In the genomic region with DNA sequence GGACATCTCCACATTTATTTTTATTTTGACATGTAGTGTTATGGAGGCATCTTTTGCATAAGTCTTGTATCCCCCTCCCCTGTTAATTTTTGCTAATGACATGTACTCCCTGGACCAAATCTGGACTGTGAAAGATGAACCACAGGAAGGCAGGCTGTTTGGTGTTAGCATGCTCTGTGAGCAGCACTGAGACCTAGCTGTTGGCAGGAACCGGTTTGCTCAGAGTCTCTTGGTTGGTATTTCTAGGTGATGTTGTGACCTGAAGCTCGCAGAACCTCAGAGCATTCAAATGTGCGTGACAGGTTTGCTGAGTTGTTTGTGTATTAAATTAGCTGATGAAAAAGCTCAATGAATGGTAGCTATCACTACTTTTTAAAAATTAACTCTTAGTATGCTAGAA, we compare ENCODE assay signal across 17 cellular contexts. TPM values are rescaled to one million over a fixed set of nuclear protein-coding genes. Genes with fewer than 3 reads are reported as not detected.
DNase-seq lines count a peak whose midpoint lies in the region; ATAC-seq and TF ChIP-seq lines count a peak whose summit lies in the region.
"Had no signal": no experiment of that assay in that cellular context is flagged by ENCODE, and none has a peak within 500 bp of the region (broad histone marks: within the 10 kb centered on the region; RNA-seq: fewer than 3 reads in every experiment).

No MANE protein-coding gene starts in this region.

- H3K4me1 Mint-ChIP-seq in activated naive CD8-positive, alpha-beta T cell treated with anti-CD3 and anti-CD28 coated beads, Interleukin-2, amount 10 ng/mL, durations not matched to agents 7 days and 5 days, result peaks cover 2% of the 10 kb centered on the region
- H3K4me1 Mint-ChIP-seq in activated naive CD8-positive, alpha-beta T cell treated with anti-CD3 and anti-CD28 coated beads, Interleukin-2, amount 50 U/mL, for 24 hours, result no peaks in the 10 kb centered on the region
- peaks cover 17% of the 10 kb centered on the region for H3K4me1 Mint-ChIP-seq in activated T-helper 17 cell treated with anti-CD3 and anti-CD28 coated beads, Interleukin-2, amount 50 U/mL, for 72 hours
- H3K4me1 Mint-ChIP-seq in naive thymus-derived CD4-positive, alpha-beta T cell, result peaks cover 15 to 35% (median 22%) of the 10 kb centered on the region in 7 donors
- H3K4me1 Mint-ChIP-seq in CD8-positive, alpha-beta T cell (ENCODE audit: low read depth), result peaks cover 15% of the 10 kb centered on the region

- H3K27ac Mint-ChIP-seq in activated naive CD8-positive, alpha-beta T cell treated with anti-CD3 and anti-CD28 coated beads, Interleukin-2, amount 10 ng/mL, durations not matched to agents 7 days and 5 days, result peak overlapping the region; percentile 40
- H3K27ac Mint-ChIP-seq in activated naive CD8-positive, alpha-beta T cell treated with anti-CD3 and anti-CD28 coated beads, Interleukin-2, amount 50 U/mL, for 24 hours, result no peak overlapping the region
- H3K27ac Mint-ChIP-seq in activated T-helper 17 cell treated with anti-CD3 and anti-CD28 coated beads, Interleukin-2, amount 50 U/mL, for 72 hours, result peak overlapping the region; percentile 51
- peak overlapping the region in 6 of 9 donors; percentile 4 to 67 (median 34) for H3K27ac Mint-ChIP-seq in naive thymus-derived CD4-positive, alpha-beta T cell
- no peak overlapping the region for H3K27ac Mint-ChIP-seq in CD8-positive, alpha-beta T cell

- no peak for ATAC-seq in activated naive CD8-positive, alpha-beta T cell treated with anti-CD3 and anti-CD28 coated beads, Interleukin-2, amount 10 ng/mL, durations not matched to agents 7 days and 5 days (ENCODE audit: low read depth)
- ATAC-seq in activated naive CD8-positive, alpha-beta T cell treated with anti-CD3 and anti-CD28 coated beads, Interleukin-2, amount 50 U/mL, for 24 hours, result no peak
- ATAC-seq in activated T-helper 17 cell treated with anti-CD3 and anti-CD28 coated beads, Interleukin-2, amount 50 U/mL, for 72 hours (replicated peaks), result no peak
- ATAC-seq in naive thymus-derived CD4-positive, alpha-beta T cell, result no peak
- ATAC-seq in CD8-positive, alpha-beta T cell, result no peak

- CTCF ChIA-PET in naive thymus-derived CD4-positive, alpha-beta T cell (lab: Charles Lee), result no interaction called here
- CTCF ChIA-PET in CD8-positive, alpha-beta T cell (lab: Charles Lee), result no interaction called here

- H3K4me3 ChIP-seq in naive thymus-derived CD4-positive, alpha-beta T cell (ENCODE audit: low read length), result no peak overlapping the region
- H3K4me3 ChIP-seq in CD8-positive, alpha-beta T cell (ENCODE audit: low read depth, low read length), result no peak overlapping the region
- H3K4me3 ChIP-seq: MG63 had no signal

- H3K27ac ChIP-seq in naive thymus-derived CD4-positive, alpha-beta T cell (ENCODE audit: low read depth, low read length), result peak overlapping the region; percentile 0
- no peak overlapping the region for H3K27ac ChIP-seq in CD8-positive, alpha-beta T cell (ENCODE audit: low read depth, low read length)
- H3K27ac ChIP-seq: C4-2B had no signal

- H3K9me3 Mint-ChIP-seq in activated naive CD8-positive, alpha-beta T cell treated with anti-CD3 and anti-CD28 coated beads, Interleukin-2, amount 10 ng/mL, durations not matched to agents 7 days and 5 days, result no peaks in the 10 kb centered on the region
- no peaks in the 10 kb centered on the region for H3K9me3 Mint-ChIP-seq in activated naive CD8-positive, alpha-beta T cell treated with anti-CD3 and anti-CD28 coated beads, Interleukin-2, amount 50 U/mL, for 24 hours
- no peaks in the 10 kb centered on the region for H3K9me3 Mint-ChIP-seq in activated T-helper 17 cell treated with anti-CD3 and anti-CD28 coated beads, Interleukin-2, amount 50 U/mL, for 72 hours
- H3K9me3 Mint-ChIP-seq in naive thymus-derived CD4-positive, alpha-beta T cell, result no peaks in the 10 kb centered on the region
- no peaks in the 10 kb centered on the region for H3K9me3 Mint-ChIP-seq in CD8-positive, alpha-beta T cell

- no peak overlapping the region for H3K4me3 Mint-ChIP-seq in activated naive CD8-positive, alpha-beta T cell treated with anti-CD3 and anti-CD28 coated beads, Interleukin-2, amount 10 ng/mL, durations not matched to agents 7 days and 5 days
- H3K4me3 Mint-ChIP-seq in activated naive CD8-positive, alpha-beta T cell treated with anti-CD3 and anti-CD28 coated beads, Interleukin-2, amount 50 U/mL, for 24 hours, result no peak overlapping the region
- H3K4me3 Mint-ChIP-seq in activated T-helper 17 cell treated with anti-CD3 and anti-CD28 coated beads, Interleukin-2, amount 50 U/mL, for 72 hours, result no peak overlapping the region
- no peak overlapping the region for H3K4me3 Mint-ChIP-seq in naive thymus-derived CD4-positive, alpha-beta T cell
- H3K4me3 Mint-ChIP-seq in CD8-positive, alpha-beta T cell, result no peak overlapping the region

- no peak for TF ChIP-seq CTCF in CD8-positive, alpha-beta T cell (IDR thresholded peaks at IDR 0.05)

- peaks cover 12% of the 10 kb centered on the region for H3K36me3 Mint-ChIP-seq in activated naive CD8-positive, alpha-beta T cell treated with anti-CD3 and anti-CD28 coated beads, Interleukin-2, amount 10 ng/mL, durations not matched to agents 7 days and 5 days
- H3K36me3 Mint-ChIP-seq in activated naive CD8-positive, alpha-beta T cell treated with anti-CD3 and anti-CD28 coated beads, Interleukin-2, amount 50 U/mL, for 24 hours (ENCODE audit: low read depth), result peaks cover 48% of the 10 kb centered on the region
- peaks cover 93% of the 10 kb centered on the region for H3K36me3 Mint-ChIP-seq in activated T-helper 17 cell treated with anti-CD3 and anti-CD28 coated beads, Interleukin-2, amount 50 U/mL, for 72 hours (ENCODE audit: low read depth)
- H3K36me3 Mint-ChIP-seq in naive thymus-derived CD4-positive, alpha-beta T cell, result peaks cover 14 to 47% (median 23%) of the 10 kb centered on the region in 5 donors
- H3K36me3 Mint-ChIP-seq in CD8-positive, alpha-beta T cell, result peaks cover 81% of the 10 kb centered on the region

- H3K27me3 Mint-ChIP-seq in activated naive CD8-positive, alpha-beta T cell treated with anti-CD3 and anti-CD28 coated beads, Interleukin-2, amount 10 ng/mL, durations not matched to agents 7 days and 5 days, result no peaks in the 10 kb centered on the region
- H3K27me3 Mint-ChIP-seq in activated naive CD8-positive, alpha-beta T cell treated with anti-CD3 and anti-CD28 coated beads, Interleukin-2, amount 50 U/mL, for 24 hours, result no peaks in the 10 kb centered on the region
- no peaks in the 10 kb centered on the region for H3K27me3 Mint-ChIP-seq in activated T-helper 17 cell treated with anti-CD3 and anti-CD28 coated beads, Interleukin-2, amount 50 U/mL, for 72 hours
- no peaks in the 10 kb centered on the region for H3K27me3 Mint-ChIP-seq in naive thymus-derived CD4-positive, alpha-beta T cell
- no peaks in the 10 kb centered on the region for H3K27me3 Mint-ChIP-seq in CD8-positive, alpha-beta T cell (ENCODE audit: low read depth)

- H3K27me3 ChIP-seq in naive thymus-derived CD4-positive, alpha-beta T cell (ENCODE audit: control insufficient read depth in 2 of 2, insufficient read depth in 2 of 2, low read length in 2 of 2), result no peaks in the 10 kb centered on the region
- H3K27me3 ChIP-seq in CD8-positive, alpha-beta T cell (ENCODE audit: insufficient read depth, low read length), result no peaks in the 10 kb centered on the region
- H3K27me3 ChIP-seq: MG63 had no signal

- H3K4me1 ChIP-seq in naive thymus-derived CD4-positive, alpha-beta T cell (ENCODE audit: control insufficient read depth in 2 of 2, insufficient read depth in 2 of 2, low read length in 2 of 2), result no peaks in the 10 kb centered on the region
- no peaks in the 10 kb centered on the region for H3K4me1 ChIP-seq in CD8-positive, alpha-beta T cell (ENCODE audit: insufficient read depth, low read length)
- H3K4me1 ChIP-seq: Caco-2 had no signal

- in situ Hi-C loops in G401 (cut with HindIII; ENCODE audit: low sequenced_read_pairs), result no loop called here

- intact Hi-C loops in naive thymus-derived CD4-positive, alpha-beta T cell (cut with micrococcal nuclease), result no loop called here
- intact Hi-C loops in CD8-positive, alpha-beta T cell (cut with DNase I, micrococcal nuclease), result no loop called here

- no peaks in the 10 kb centered on the region for H3K9me3 ChIP-seq in naive thymus-derived CD4-positive, alpha-beta T cell (ENCODE audit: control insufficient read depth in 2 of 3, low read length in 3 of 3)
- H3K9me3 ChIP-seq in CD8-positive, alpha-beta T cell (ENCODE audit: low read length), result no peaks in the 10 kb centered on the region
- H3K9me3 ChIP-seq: Caco-2, MG63 had no signal

- H3K36me3 ChIP-seq in naive thymus-derived CD4-positive, alpha-beta T cell (ENCODE audit: control insufficient read depth in 2 of 3, insufficient read depth in 3 of 3, low read length in 3 of 3), result peaks cover 0 to 58% (median 6%) of the 10 kb centered on the region in 3 experiments
- peaks cover 21% of the 10 kb centered on the region for H3K36me3 ChIP-seq in CD8-positive, alpha-beta T cell (ENCODE audit: insufficient read depth, low read length)

- no peak for DNase-seq in activated naive CD8-positive, alpha-beta T cell treated with anti-CD3 and anti-CD28 coated beads, Interleukin-2, amount 10 ng/mL, durations not matched to agents 7 days and 5 days
- no peak for DNase-seq in activated naive CD8-positive, alpha-beta T cell treated with anti-CD3 and anti-CD28 coated beads, Interleukin-2, amount 50 U/mL, for 24 hours
- DNase-seq in G401 (ENCODE audit: low spot score), result peak; percentile 47
- DNase-seq in naive thymus-derived CD4-positive, alpha-beta T cell, result no peak
- DNase-seq in stimulated activated CD4-positive, alpha-beta T cell treated with anti-CD3 and anti-CD28 coated beads, Interleukin-15, amount 100 ng/mL, for 24 hours, result no peak
- no peak for DNase-seq in CD8-positive, alpha-beta T cell
- DNase-seq: Caco-2, DMS153, GOT3, MG63, NCI-H1092, NCI-H146, NCI-H2081 treated with DMSO at 0.1 percent for 48 hours, NCI-H2227 treated with DMSO at 0.1 percent for 48 hours, NCI-H524 had no signal

- POLR2A ChIA-PET in activated naive CD8-positive, alpha-beta T cell treated with anti-CD3 and anti-CD28 coated beads, Interleukin-2, amount 10 ng/mL, durations not matched to agents 7 days and 5 days (lab: Charles Lee), result no interaction called here
- POLR2A ChIA-PET in naive thymus-derived CD4-positive, alpha-beta T cell (lab: Charles Lee), result no interaction called here
- POLR2A ChIA-PET in CD8-positive, alpha-beta T cell (lab: Charles Lee), result no interaction called here

RNA-seq across cellular contexts. Expression of a gene that starts 53.6 kb away (rescaled TPM):
- 10 to 100 TPM; 27.9 to 29.5 TPM for total RNA-seq in activated naive CD8-positive, alpha-beta T cell treated with anti-CD3 and anti-CD28 coated beads, Interleukin-2, amount 10 ng/mL, durations not matched to agents 7 days and 5 days
- total RNA-seq in G401 (2014; rRNA removed; shearing (Covaris generic)), result 6.3 and 8.1 TPM in 2 replicates
- total RNA-seq in activated T-helper 17 cell treated with anti-CD3 and anti-CD28 coated beads, Interleukin-2, amount 50 U/mL, for 72 hours, result 10 to 100 TPM; 11.9 to 15.1 TPM
- total RNA-seq in naive thymus-derived CD4-positive, alpha-beta T cell, result 10 to 100 TPM; 23.2 to 39.3 (median 29.6) TPM
- 1 to 10 TPM; 1.0 to 3.5 TPM for polyA plus RNA-seq in naive thymus-derived CD4-positive, alpha-beta T cell
- total RNA-seq in CD8-positive, alpha-beta T cell, result 10 to 100 TPM; 23.9 to 25.7 TPM

Comparison
In these comparisons a context has a peak if more than half of its experiments do, and no peak if none do; other contexts are left out.
1. H3K27ac Mint-ChIP-seq: peak in activated naive CD8-positive, alpha-beta T cell treated with anti-CD3 and anti-CD28 coated beads, Interleukin-2, amount 10 ng/mL, durations not matched to agents 7 days and 5 days (single experiment), activated T-helper 17 cell treated with anti-CD3 and anti-CD28 coated beads, Interleukin-2, amount 50 U/mL, for 72 hours (single experiment) and naive thymus-derived CD4-positive, alpha-beta T cell (6 of 9); none in activated naive CD8-positive, alpha-beta T cell treated with anti-CD3 and anti-CD28 coated beads, Interleukin-2, amount 50 U/mL, for 24 hours (single experiment) and CD8-positive, alpha-beta T cell (single experiment).